14 cellular contexts compared by ENCODE assay signal in genomic region chr10:12353399-12354027, GRCh38. TPM values are rescaled to one million over a fixed set of nuclear protein-coding genes. Genes with fewer than 3 reads are reported as not detected.
DNase-seq lines count a peak whose midpoint lies in the region; ATAC-seq and TF ChIP-seq lines count a peak whose summit lies in the region.
"Had no signal": no experiment of that assay in that cellular context is flagged by ENCODE, and none has a peak within 500 bp of the region (broad histone marks: within the 10 kb centered on the region; RNA-seq: fewer than 3 reads in every experiment).

No MANE protein-coding gene starts in this region.

- H3K27ac ChIP-seq in foreskin keratinocyte = no peak overlapping the region

- no peaks in the 10 kb centered on the region for H3K4me1 ChIP-seq in foreskin keratinocyte

- peak; percentile 59 for DNase-seq in NCI-H510A treated with DMSO at 0.1 percent for 48 hours (lab: John Stamatoyannopoulos, UW)
- no peak for DNase-seq in NCI-H510A (lab: John Stamatoyannopoulos, UW)
- DNase-seq in CD1c-positive myeloid dendritic cell (ENCODE audit: extremely low spot score) = peak; percentile 14
- DNase-seq in NCI-H69 (lab: John Stamatoyannopoulos, UW) = peak; percentile 10
- no peak for DNase-seq in foreskin keratinocyte
- DNase-seq in NCI-H146 treated with DMSO at 0.1 percent for 48 hours (lab: John Stamatoyannopoulos, UW; ENCODE audit: unreplicated experiment) = no peak
- no peak for DNase-seq in omental fat pad (ENCODE audit: low spot score)
- DNase-seq in DMS153 treated with DMSO at 0.1 percent for 48 hours (lab: John Stamatoyannopoulos, UW; ENCODE audit: unreplicated experiment) = no peak
- DNase-seq: activated CD4-positive, alpha-beta T cell treated with anti-CD3 and anti-CD28 coated beads, Interleukin-2, amount 50 U/mL, for 4 hours; Calu3; mesenchymal stem cell; occipital lobe; RPMI8226; T-helper 2 cell had no signal

- peaks cover 26% of the 10 kb centered on the region for H3K27me3 ChIP-seq in foreskin keratinocyte

- ATAC-seq in foreskin keratinocyte (peak; percentile 20), omental fat pad (ENCODE audit: low FRiP score) (no peak)

- no peak for TF ChIP-seq CTCF in foreskin keratinocyte (conservative IDR thresholded peaks at IDR 0.05)
- TF ChIP-seq CTCF in omental fat pad (IDR thresholded peaks at IDR 0.05) = no peak

RNA-seq across cellular contexts. Expression of gene CAMK1D, which starts 4.2 kb away (rescaled TPM):
- total RNA-seq in foreskin keratinocyte = 0.53 and 0.75 TPM in 2 replicates
- polyA plus RNA-seq in foreskin keratinocyte = 0.26 and 0.46 TPM in 2 replicates
- 10 to 100 TPM in 1 of 4 donors, 1 to 10 TPM in 3; 6.0 to 15.8 (median 8.8) TPM for total RNA-seq in omental fat pad

Comparison
In these comparisons a context has a peak if more than half of its experiments do, and no peak if none do; other contexts are left out.
1. DNase-seq: peak in NCI-H510A treated with DMSO at 0.1 percent for 48 hours (single experiment), CD1c-positive myeloid dendritic cell (single experiment) and NCI-H69 (single experiment); none in NCI-H510A (single experiment), foreskin keratinocyte (0 of 2), NCI-H146 treated with DMSO at 0.1 percent for 48 hours (single experiment), omental fat pad (single experiment) and DMS153 treated with DMSO at 0.1 percent for 48 hours (single experiment).